In genomic region chr14:66918527-66918926, GRCh38 we compare ENCODE assay signal across 1 cellular context.
TF ChIP-seq lines count a peak whose summit lies in the region.

No MANE protein-coding gene starts in this region.

TF ChIP-seq in HepG2, 621 proteins besides CTCF, POLR2A, EP300 and RAD21 (continued from another document and continues in another):
- no peak for TF ChIP-seq ZBTB34 (CRISPR knock-in tag; IDR thresholded peaks at IDR 0.05)
- TF ChIP-seq FOSL2 (CRISPR knock-in tag; IDR thresholded peaks at IDR 0.05), result no peak
- TF ChIP-seq MATR3 (CRISPR knock-in tag; IDR thresholded peaks at IDR 0.05), result no peak
- TF ChIP-seq NAIF1 (CRISPR knock-in tag; IDR thresholded peaks at IDR 0.05; ENCODE audit: borderline replicate concordance), result no peak
- no peak for TF ChIP-seq ELF1 (CRISPR knock-in tag; IDR thresholded peaks at IDR 0.05)
- TF ChIP-seq HMGA1 (CRISPR knock-in tag; conservative IDR thresholded peaks at IDR 0.05), result no peak
- TF ChIP-seq ZNF577 (CRISPR knock-in tag; IDR thresholded peaks at IDR 0.05; ENCODE audit: borderline replicate concordance, low read depth), result no peak
- TF ChIP-seq TBX3 (IDR thresholded peaks at IDR 0.05; ENCODE audit: borderline replicate concordance), result peak; percentile 70; the same call in 1 of the 2 replicates
- TF ChIP-seq ZNF274 (CRISPR knock-in tag; IDR thresholded peaks at IDR 0.05), result no peak
- no peak for TF ChIP-seq ZBTB20 (CRISPR knock-in tag; IDR thresholded peaks at IDR 0.05; ENCODE audit: borderline replicate concordance, low read depth)
- no peak for TF ChIP-seq JDP2 (CRISPR knock-in tag; IDR thresholded peaks at IDR 0.05; ENCODE audit: borderline replicate concordance)
- TF ChIP-seq ZBTB49 (CRISPR knock-in tag; IDR thresholded peaks at IDR 0.05; ENCODE audit: borderline replicate concordance), result no peak
- no peak for TF ChIP-seq ZNF430 (CRISPR knock-in tag; IDR thresholded peaks at IDR 0.05)
- TF ChIP-seq CHD4 (IDR thresholded peaks at IDR 0.05; ENCODE audit: borderline replicate concordance, low read length), result no peak
- no peak for TF ChIP-seq TFAP4 (IDR thresholded peaks at IDR 0.05; ENCODE audit: borderline replicate concordance, low read depth)
- no peak for TF ChIP-seq ZNF570 (CRISPR knock-in tag; IDR thresholded peaks at IDR 0.05; ENCODE audit: borderline replicate concordance)
- TF ChIP-seq ZSCAN21 (CRISPR knock-in tag; IDR thresholded peaks at IDR 0.05; ENCODE audit: borderline replicate concordance), result no peak
- no peak for TF ChIP-seq TBL1XR1 (IDR thresholded peaks at IDR 0.05; ENCODE audit: borderline replicate concordance, low read length, partially characterized antibody)
- 0 out of 2 replicates have a peak, but pooled peaks have one; percentile 44 for TF ChIP-seq HDAC2 (CRISPR knock-in tag; IDR thresholded peaks at IDR 0.05)
- TF ChIP-seq ZNF737 (CRISPR knock-in tag; IDR thresholded peaks at IDR 0.05; ENCODE audit: borderline replicate concordance), result no peak
- no peak for TF ChIP-seq MLX (CRISPR knock-in tag; IDR thresholded peaks at IDR 0.05)
- TF ChIP-seq ZNF350 (CRISPR knock-in tag; IDR thresholded peaks at IDR 0.05; ENCODE audit: borderline replicate concordance, low read depth), result no peak
- no peak for TF ChIP-seq ZFP1 (CRISPR knock-in tag; IDR thresholded peaks at IDR 0.05)
- TF ChIP-seq CBX5 (CRISPR knock-in tag; IDR thresholded peaks at IDR 0.05; ENCODE audit: borderline replicate concordance), result no peak
- peak; percentile 61; the same call in 1 of the 2 replicates for TF ChIP-seq TBX2 (CRISPR knock-in tag; IDR thresholded peaks at IDR 0.05; ENCODE audit: borderline replicate concordance)
- no peak for TF ChIP-seq ARNTL (CRISPR knock-in tag; IDR thresholded peaks at IDR 0.05)
- TF ChIP-seq RBM39 (IDR thresholded peaks at IDR 0.05; ENCODE audit: low read depth, low read length, poor library complexity, severe bottlenecking), result no peak
- TF ChIP-seq CBX1 (IDR thresholded peaks at IDR 0.05; ENCODE audit: low read depth), result no peak
- TF ChIP-seq CHD2 (IDR thresholded peaks at IDR 0.05; ENCODE audit: low read depth, low read length), result no peak
- TF ChIP-seq ZNF234 (CRISPR knock-in tag; conservative IDR thresholded peaks at IDR 0.05), result no peak
- no peak for TF ChIP-seq JUND (CRISPR knock-in tag; IDR thresholded peaks at IDR 0.05)
- TF ChIP-seq SMC3 (IDR thresholded peaks at IDR 0.05; ENCODE audit: low read length), result no peak
- TF ChIP-seq ZNF547 (CRISPR knock-in tag; IDR thresholded peaks at IDR 0.05), result no peak
- TF ChIP-seq ZNF253 (CRISPR knock-in tag; IDR thresholded peaks at IDR 0.05; ENCODE audit: borderline replicate concordance), result no peak
- no peak for TF ChIP-seq ZSCAN29 (CRISPR knock-in tag; conservative IDR thresholded peaks at IDR 0.05)
- no peak for TF ChIP-seq ZNF75D (CRISPR knock-in tag; IDR thresholded peaks at IDR 0.05; ENCODE audit: borderline replicate concordance)
- no peak for TF ChIP-seq ZNF251 (CRISPR knock-in tag; IDR thresholded peaks at IDR 0.05)
- no peak for TF ChIP-seq RBAK (CRISPR knock-in tag; IDR thresholded peaks at IDR 0.05)
- TF ChIP-seq BHLHE40 (IDR thresholded peaks at IDR 0.05; ENCODE audit: low read length), result no peak
- TF ChIP-seq DZIP1 (CRISPR knock-in tag; IDR thresholded peaks at IDR 0.05), result no peak
- TF ChIP-seq EEA1 (CRISPR knock-in tag; IDR thresholded peaks at IDR 0.05; ENCODE audit: borderline replicate concordance), result no peak
- TF ChIP-seq ZNF12 (CRISPR knock-in tag; IDR thresholded peaks at IDR 0.05), result no peak
- no peak for TF ChIP-seq ZBTB40 (IDR thresholded peaks at IDR 0.05)
- TF ChIP-seq ZBTB40 (CRISPR knock-in tag; IDR thresholded peaks at IDR 0.05), result no peak
- TF ChIP-seq WIZ (CRISPR knock-in tag; IDR thresholded peaks at IDR 0.05), result no peak
- peak; percentile 51; the same call in 1 of the 2 replicates for TF ChIP-seq SATB2 (CRISPR knock-in tag; IDR thresholded peaks at IDR 0.05)
- no peak for TF ChIP-seq KDM2A (CRISPR knock-in tag; IDR thresholded peaks at IDR 0.05; ENCODE audit: borderline replicate concordance, low read depth)
- peak; percentile 85 for TF ChIP-seq ARID5B (CRISPR knock-in tag; IDR thresholded peaks at IDR 0.05)
